8 cellular contexts compared by ENCODE assay signal in genomic region chr19:46661020-46661731, GRCh38. TPM values are rescaled to one million over a fixed set of nuclear protein-coding genes. Genes with fewer than 3 reads are reported as not detected.
DNase-seq lines count a peak whose midpoint lies in the region; ATAC-seq and TF ChIP-seq lines count a peak whose summit lies in the region.

A gene with protein sequence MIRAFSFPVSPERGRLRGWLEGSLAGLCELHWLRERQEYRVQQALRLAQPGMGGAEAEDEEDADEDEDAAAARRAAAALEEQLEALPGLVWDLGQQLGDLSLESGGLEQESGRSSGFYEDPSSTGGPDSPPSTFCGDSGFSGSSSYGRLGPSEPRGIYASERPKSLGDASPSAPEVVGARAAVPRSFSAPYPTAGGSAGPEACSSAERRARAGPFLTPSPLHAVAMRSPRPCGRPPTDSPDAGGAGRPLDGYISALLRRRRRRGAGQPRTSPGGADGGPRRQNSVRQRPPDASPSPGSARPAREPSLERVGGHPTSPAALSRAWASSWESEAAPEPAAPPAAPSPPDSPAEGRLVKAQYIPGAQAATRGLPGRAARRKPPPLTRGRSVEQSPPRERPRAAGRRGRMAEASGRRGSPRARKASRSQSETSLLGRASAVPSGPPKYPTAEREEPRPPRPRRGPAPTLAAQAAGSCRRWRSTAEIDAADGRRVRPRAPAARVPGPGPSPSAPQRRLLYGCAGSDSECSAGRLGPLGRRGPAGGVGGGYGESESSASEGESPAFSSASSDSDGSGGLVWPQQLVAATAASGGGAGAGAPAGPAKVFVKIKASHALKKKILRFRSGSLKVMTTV (minus strand): TSS chr19:46661182. CDS start chr19:46661064, 118 bp downstream.

- ATAC-seq in HG02870 (IDR thresholded peaks at IDR 0.05; ENCODE audit: unreplicated experiment) (peak; percentile 90), T-cell (replicated peaks in 1 of 4) (peak; percentile 86 to 95 (median 94)), heart left ventricle (peak; percentile 96 to 97 (median 96))

- H3K36me3 ChIP-seq in heart left ventricle (peaks cover 0 to 6% (median 0%) of the 10 kb centered on the region in 9 donors), parathyroid adenoma (ENCODE audit: control insufficient read depth, insufficient read depth, low read length) (no peaks in the 10 kb centered on the region), tibial artery (peaks cover 0 to 8% (median 0%) of the 10 kb centered on the region in 3 donors)

- peak within 1 kb of the TSS; percentile 84 for H3K4me2 ChIP-seq in parathyroid adenoma (ENCODE audit: low read length)

- H3K36me3 Mint-ChIP-seq in T-cell: no peaks in the 10 kb centered on the region

- H3K27ac ChIP-seq in heart left ventricle (peak within 1 kb of the TSS; percentile 5 to 94 (median 72)), parathyroid adenoma (peak within 1 kb of the TSS; percentile 34), tibial artery (peak within 1 kb of the TSS; percentile 92 to 99)

- H3K9ac ChIP-seq in parathyroid adenoma: no peak within 1 kb of the TSS

- intact Hi-C loops in heart left ventricle (cut with DNase I): loop anchor here in 6 of 10 donors (5.0 to 10.0 kb wide), 3 partner anchors 126 to 136 kb away; no protein-coding TSS in a partner anchor
- intact Hi-C loops in tibial artery (cut with DNase I; ENCODE audit: low total_unique reads): loop anchor here (5.0 kb wide), 1 partner anchor 44 kb away; no protein-coding TSS in a partner anchor

- POLR2A ChIA-PET in T-cell (lab: Charles Lee): interaction anchor here in 1 of 2 donors (0.5 to 1.0 kb wide), 6 partner anchors 19 to 1079 kb away, joined by 3 to 8 read pairs (median 4); partner anchors contain the start of gene PTGIR

- H2AFZ ChIP-seq in parathyroid adenoma: peak within 1 kb of the TSS; percentile 84

- H3K27ac Mint-ChIP-seq in T-cell: peak within 1 kb of the TSS; percentile 82 to 87

- H3K79me2 ChIP-seq in parathyroid adenoma: no peaks in the 10 kb centered on the region

- CTCF ChIA-PET in T-cell (lab: Charles Lee): interaction anchor here (0.5 to 2.1 kb wide), 22 partner anchors 13 to 1958 kb away, joined by 3 to 40 read pairs (median 4); partner anchors contain the start of gene RPL18 (in 1 of the 2)

- peaks cover 18 to 27% (median 23%) of the 10 kb centered on the region in 3 donors for H3K4me1 Mint-ChIP-seq in T-cell

- peaks cover 17 to 22% of the 10 kb centered on the region in 2 donors for H3K27me3 Mint-ChIP-seq in T-cell

- peaks cover 0 to 24% (median 0%) of the 10 kb centered on the region in 9 donors for H3K27me3 ChIP-seq in heart left ventricle
- no peaks in the 10 kb centered on the region for H3K27me3 ChIP-seq in parathyroid adenoma (ENCODE audit: control insufficient read depth, insufficient read depth, low read length)
- H3K27me3 ChIP-seq in tibial artery: no peaks in the 10 kb centered on the region

- H3K9me3 ChIP-seq in heart left ventricle: no peaks in the 10 kb centered on the region
- H3K9me3 ChIP-seq in parathyroid adenoma (ENCODE audit: control insufficient read depth, low read length): no peaks in the 10 kb centered on the region
- H3K9me3 ChIP-seq in tibial artery: no peaks in the 10 kb centered on the region

- peak within 1 kb of the TSS; percentile 41 for H3K4me3 ChIP-seq in GM12875 (ENCODE audit: low read depth, low read length)
- peak within 1 kb of the TSS; percentile 46 to 79 (median 70) for H3K4me3 ChIP-seq in heart left ventricle
- H3K4me3 ChIP-seq in parathyroid adenoma (ENCODE audit: low read depth, low read length): peak within 1 kb of the TSS; percentile 60
- H3K4me3 ChIP-seq in tibial artery: peak within 1 kb of the TSS; percentile 89 to 98

- DNase-seq in NCI-H146 (lab: John Stamatoyannopoulos, UW): peak; percentile 100
- DNase-seq in T-cell: peak; percentile 98 to 100 (median 100)
- peak; percentile 99 for DNase-seq in amniotic stem cell (lab: John Stamatoyannopoulos, UW)
- peak; percentile 100 for DNase-seq in heart left ventricle
- peak; percentile 100 for DNase-seq in tibial artery

- no peaks in the 10 kb centered on the region for H3K9me3 Mint-ChIP-seq in T-cell

- TF ChIP-seq CTCF in GM12875 (IDR thresholded peaks at IDR 0.05; ENCODE audit: borderline replicate concordance, insufficient read depth, low read depth, low read length) (no peak), heart left ventricle (IDR thresholded peaks at IDR 0.05) (peak in 3 of 12 donors; percentile 10 to 34 (median 16)), parathyroid adenoma (IDR thresholded peaks at IDR 0.05) (no peak), tibial artery (IDR thresholded peaks at IDR 0.05) (no peak)

- WGBS in heart left ventricle, 4 donors: 0 to 1% (median 0%) methylated on average over 13 to 61 of the region's 61 CpGs

- TF ChIP-seq POLR2A in heart left ventricle (IDR thresholded peaks at IDR 0.05): peak in 1 of 2 donors; percentile 25

- H3K4me1 ChIP-seq in heart left ventricle (peaks cover 0 to 32% (median 21%) of the 10 kb centered on the region in 12 donors), parathyroid adenoma (peaks cover 13% of the 10 kb centered on the region), tibial artery (peaks cover 3 to 42% (median 23%) of the 10 kb centered on the region in 4 donors)

- peak within 1 kb of the TSS; percentile 79 to 81 (median 80) for H3K4me3 Mint-ChIP-seq in T-cell

RNA-seq across cellular contexts. Expression of the gene that starts here (rescaled TPM):
- under 1 TPM; 0.15 to 0.56 (median 0.37) TPM for total RNA-seq in T-cell
- total RNA-seq in heart left ventricle: 10 to 100 TPM in 7 of 9 donors, 1 to 10 TPM in 2; 8.8 to 23.4 (median 15.1) TPM
- polyA plus RNA-seq in heart left ventricle: 1 to 10 TPM; 2.4 to 9.1 TPM

Comparison
In these comparisons a context has a peak if more than half of its experiments do, and no peak if none do; other contexts are left out.
1. Peak in every context shown above with its lines: DNase-seq, ATAC-seq, H3K4me3 ChIP-seq and H3K27ac ChIP-seq.
2. RNA of the gene that starts here (total RNA-seq): 8.8 to 23.4 TPM in heart left ventricle; 0.15 to 0.56 TPM in T-cell; every median in the first group is over 4 times any median in the second.
3. Peak in DNase-seq and ATAC-seq in T-cell; RNA of the gene not detected or under 1 TPM.
4. H3K4me3 ChIP-seq: peak in every context shown above with its lines; median percentile 94 in tibial artery; 70 in heart left ventricle; 60 in parathyroid adenoma; 41 in GM12875.
5. H3K27ac ChIP-seq: peak in every context shown above with its lines; median percentile 96 in tibial artery; 72 in heart left ventricle; 34 in parathyroid adenoma.